In genomic region chr2:70574618-70575017, GRCh38 we compare ENCODE assay signal across 25 cellular contexts. TPM values are rescaled to one million over a fixed set of nuclear protein-coding genes. Genes with fewer than 3 reads are reported as not detected.
DNase-seq lines count a peak whose midpoint lies in the region; ATAC-seq and TF ChIP-seq lines count a peak whose summit lies in the region.
"Had no signal": no experiment of that assay in that cellular context is flagged by ENCODE, and none has a peak within 500 bp of the region (broad histone marks: within the 10 kb centered on the region; RNA-seq: fewer than 3 reads in every experiment).

No MANE protein-coding gene starts in this region.

- intact Hi-C loops in right cardiac atrium (cut with DNase I): no loop called here

- H3K27ac ChIP-seq in BLaER1 treated with 17β-estradiol and CSF1 and Interleukin-3, amounts not matched to agents 10 nM and 100 nM: no peak overlapping the region
- H3K27ac ChIP-seq in MM.1S (ENCODE audit: low read length) (peak overlapping the region; percentile 21; the same call in 1 of the 2 replicates), right cardiac atrium (ENCODE audit: low read length) (no peak overlapping the region)

- H4K20me1 ChIP-seq in BLaER1 treated with 17β-estradiol and CSF1 and Interleukin-3, amounts not matched to agents 10 nM and 100 nM: no peaks in the 10 kb centered on the region
- H4K20me1 ChIP-seq in MM.1S (ENCODE audit: insufficient read depth, low read length): no peaks in the 10 kb centered on the region

- peak; percentile 50 for DNase-seq in MM.1S
- DNase-seq in RPMI8226: peak; percentile 49
- DNase-seq in right cardiac atrium: no peak
- no peak for DNase-seq in left lobe of liver (ENCODE audit: low spot score)
- DNase-seq in activated naive CD4-positive, alpha-beta T cell treated with anti-CD3 and anti-CD28 coated beads, Interleukin-2, amount 50 U/mL, for 16 hours: no peak
- DNase-seq in NCI-H2227 treated with DMSO at 0.1 percent for 48 hours (lab: John Stamatoyannopoulos, UW): no peak
- DNase-seq: CD8-positive, alpha-beta memory T cell; DMS 273 treated with DMSO at 0.1 percent for 48 hours; DMS79 treated with DMSO at 0.1 percent for 48 hours; GF-D8; GOT3; HFFc6; Kasumi-1; NCI-H1105; NCI-H1436 treated with DMSO at 0.1 percent for 48 hours; NCI-H187 treated with DMSO at 0.1 percent for 48 hours; NCI-H2107; NCI-H446; NCI-H524 treated with DMSO at 0.1 percent for 48 hours; NCI-H774 had no signal

- peaks cover 0 to 10% (median 6%) of the 10 kb centered on the region in 11 experiments; a peak in 9 of 22 replicates for H3K9me3 ChIP-seq in BLaER1 treated with 17β-estradiol and CSF1 and Interleukin-3, amounts not matched to agents 10 nM and 100 nM (replicated peaks in 1 of 11)
- H3K9me3 ChIP-seq in MM.1S (replicated peaks; ENCODE audit: insufficient read depth, low read length): no peaks in the 10 kb centered on the region
- no peaks in the 10 kb centered on the region for H3K9me3 ChIP-seq in right cardiac atrium (ENCODE audit: control insufficient read depth, low read length)
- H3K9me3 ChIP-seq: HAP-1 had no signal

- no peak overlapping the region for H2AFZ ChIP-seq in MM.1S (ENCODE audit: low read length)

- WGBS in right cardiac atrium: 65% methylated on average over 3 of the region's 3 CpGs

- H3K9ac ChIP-seq in BLaER1 treated with 17β-estradiol and CSF1 and Interleukin-3, amounts not matched to agents 10 nM and 100 nM: no peak overlapping the region
- no peak overlapping the region for H3K9ac ChIP-seq in MM.1S (ENCODE audit: low read length)

- no peaks in the 10 kb centered on the region for H3K36me3 ChIP-seq in BLaER1 treated with 17β-estradiol and CSF1 and Interleukin-3, amounts not matched to agents 10 nM and 100 nM
- no peaks in the 10 kb centered on the region for H3K36me3 ChIP-seq in MM.1S (replicated peaks; ENCODE audit: insufficient read depth, low read length)
- H3K36me3 ChIP-seq: HAP-1 had no signal

- no peaks in the 10 kb centered on the region for H3K79me2 ChIP-seq in MM.1S (ENCODE audit: low read length)

- H3F3A ChIP-seq in MM.1S (ENCODE audit: insufficient read depth, low read length): peaks cover 12% of the 10 kb centered on the region

- peaks cover 23 to 35% (median 29%) of the 10 kb centered on the region in 10 experiments for H3K4me1 ChIP-seq in BLaER1 treated with 17β-estradiol and CSF1 and Interleukin-3, amounts not matched to agents 10 nM and 100 nM
- H3K4me1 ChIP-seq in MM.1S (ENCODE audit: low read length): peaks cover 44% of the 10 kb centered on the region
- no peaks in the 10 kb centered on the region for H3K4me1 ChIP-seq in right cardiac atrium (ENCODE audit: control insufficient read depth, insufficient read depth, low read length)
- H3K4me1 ChIP-seq: HAP-1 had no signal

- H3K9me2 ChIP-seq in MM.1S (replicated peaks; ENCODE audit: insufficient read depth, low read length): no peaks in the 10 kb centered on the region

- TF ChIP-seq CTCF in MM.1S (IDR thresholded peaks at IDR 0.05; ENCODE audit: low read length): no peak

- H3K27me3 ChIP-seq in BLaER1 treated with 17β-estradiol and CSF1 and Interleukin-3, amounts not matched to agents 10 nM and 100 nM: no peaks in the 10 kb centered on the region
- H3K27me3 ChIP-seq in MM.1S (replicated peaks; ENCODE audit: insufficient read depth, low read length) (no peaks in the 10 kb centered on the region), right cardiac atrium (ENCODE audit: control insufficient read depth, insufficient read depth) (no peaks in the 10 kb centered on the region)

- no peak overlapping the region for H3K4me3 ChIP-seq in BLaER1 treated with 17β-estradiol and CSF1 and Interleukin-3, amounts not matched to agents 10 nM and 100 nM
- H3K4me3 ChIP-seq in MM.1S (ENCODE audit: low read length) (peak overlapping the region; percentile 22; the same call in 1 of the 2 replicates), right cardiac atrium (ENCODE audit: low read length) (peak overlapping the region; percentile 48)
- H3K4me3 ChIP-seq: HAP-1 had no signal

- ATAC-seq in right cardiac atrium (no peak), left lobe of liver (no peak)
- ATAC-seq: HepG2, Panc1, SK-N-SH treated with all-trans-retinoic acid at 6 μM for 48 hours had no signal

- H3K4me2 ChIP-seq in BLaER1 treated with 17β-estradiol and CSF1 and Interleukin-3, amounts not matched to agents 10 nM and 100 nM: peak overlapping the region; percentile 33 to 81 (median 62); a peak in 21 of 22 replicates
- peak overlapping the region; percentile 60 for H3K4me2 ChIP-seq in MM.1S (ENCODE audit: low read depth, low read length)

RNA-seq across cellular contexts. Expression of gene TGFA, which starts 21.0 kb away (rescaled TPM):
- total RNA-seq in right cardiac atrium (under 1 TPM; 0.47 to 0.96 (median 0.58) TPM), left lobe of liver (5.0 TPM)
- 0.81 TPM for polyA plus RNA-seq in right cardiac atrium

Comparison
In these comparisons a context has a peak if more than half of its experiments do, and no peak if none do; other contexts are left out.
1. H3K4me3 ChIP-seq: peak in MM.1S (single experiment) and right cardiac atrium (single experiment); none in BLaER1 treated with 17β-estradiol and CSF1 and Interleukin-3, amounts not matched to agents 10 nM and 100 nM (0 of 10).
2. DNase-seq: peak in MM.1S (single experiment) and RPMI8226 (single experiment); none in right cardiac atrium (0 of 3), left lobe of liver (single experiment), activated naive CD4-positive, alpha-beta T cell treated with anti-CD3 and anti-CD28 coated beads, Interleukin-2, amount 50 U/mL, for 16 hours (single experiment) and NCI-H2227 treated with DMSO at 0.1 percent for 48 hours (single experiment).